16 cellular contexts compared by ENCODE assay signal in the genomic region with DNA sequence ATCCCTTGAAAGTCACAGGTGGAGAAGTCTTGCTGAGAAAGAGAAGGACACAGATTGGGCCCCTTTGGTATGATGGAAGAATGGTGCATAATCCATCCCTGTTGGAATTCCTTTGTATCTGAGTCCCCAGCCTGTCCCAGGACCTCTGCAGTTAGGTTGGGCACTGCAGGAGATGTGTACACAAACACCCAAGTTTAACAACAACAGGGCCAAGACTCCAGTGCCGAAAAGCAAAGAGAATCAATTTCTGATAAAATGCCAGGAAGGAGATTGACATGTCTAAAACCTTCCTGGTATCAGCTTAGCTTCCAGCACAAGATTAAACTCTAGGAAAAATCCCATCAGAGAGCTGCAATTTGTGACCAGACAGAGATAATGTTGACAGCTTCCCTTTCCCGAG. TPM values are rescaled to one million over a fixed set of nuclear protein-coding genes. Genes with fewer than 3 reads are reported as not detected.
DNase-seq lines count a peak whose midpoint lies in the region; ATAC-seq, FAIRE-seq and TF ChIP-seq lines count a peak whose summit lies in the region.
"Had no signal": no experiment of that assay in that cellular context is flagged by ENCODE, and none has a peak within 500 bp of the region (broad histone marks: within the 10 kb centered on the region; RNA-seq: fewer than 3 reads in every experiment).

No MANE protein-coding gene starts in this region.

- no peak for ATAC-seq in HG03571 (IDR thresholded peaks at IDR 0.05; ENCODE audit: unreplicated experiment)
- ATAC-seq: A549, GM12878 had no signal

- no peak overlapping the region for H3K18ac ChIP-seq in mesenchymal stem cell (ENCODE audit: low read depth in 1 of 2, low read length in 2 of 2)

- no peak overlapping the region for H2BK120ac ChIP-seq in mesenchymal stem cell (ENCODE audit: low read depth, low read length)

- no peak overlapping the region for H3K9ac ChIP-seq in mesenchymal stem cell (ENCODE audit: low read length)

- no peak overlapping the region for H4K8ac ChIP-seq in mesenchymal stem cell (ENCODE audit: low read length)

- H3K4me1 ChIP-seq in mesodermal cell (ENCODE audit: control insufficient read depth, insufficient read depth, low read length, poor library complexity, severe bottlenecking) (peaks cover 21% of the 10 kb centered on the region), small intestine (ENCODE audit: control insufficient read depth in 2 of 2, insufficient read depth in 1 of 2, low read depth in 1 of 2, low read length in 1 of 2) (no peaks in the 10 kb centered on the region), mesenchymal stem cell (ENCODE audit: control insufficient read depth, insufficient read depth, low read depth, low read length) (peaks cover 11% of the 10 kb centered on the region)
- H3K4me1 ChIP-seq: BE2C had no signal

- no peak for FAIRE-seq in small intestine (lab: Jason Lieb, UNC)
- FAIRE-seq: A549, GM12878, GM18507 had no signal

- no peak overlapping the region for H2AFZ ChIP-seq in mesenchymal stem cell (ENCODE audit: low read depth, low read length)

- H3K23ac ChIP-seq in mesenchymal stem cell (ENCODE audit: low read length in 2 of 2): no peak overlapping the region

- H3K79me1 ChIP-seq in mesenchymal stem cell (replicated peaks; ENCODE audit: low read length, poor library complexity, severe bottlenecking): peaks cover 12% of the 10 kb centered on the region

- H4K91ac ChIP-seq in mesenchymal stem cell (ENCODE audit: low read length): no peak overlapping the region

- H3K4ac ChIP-seq in mesenchymal stem cell (ENCODE audit: low read depth in 1 of 2, low read length in 2 of 2): no peak overlapping the region

- no peak overlapping the region for H3K4me2 ChIP-seq in mesenchymal stem cell (ENCODE audit: low read length, poor library complexity, severe bottlenecking)
- H3K4me2 ChIP-seq: A549 had no signal

- H3K36me3 ChIP-seq in mesodermal cell (ENCODE audit: control insufficient read depth, insufficient read depth, low read length) (peaks cover 17% of the 10 kb centered on the region), small intestine (ENCODE audit: control insufficient read depth in 2 of 2, insufficient read depth in 2 of 2, low read length in 2 of 2) (peaks cover 0 to 8% of the 10 kb centered on the region in 2 donors), mesenchymal stem cell (ENCODE audit: control insufficient read depth in 1 of 2, insufficient read depth in 2 of 2, low read depth in 1 of 2, low read length in 2 of 2) (peaks cover 3 to 25% of the 10 kb centered on the region in 2 experiments)
- H3K36me3 ChIP-seq: BE2C had no signal

- no peak for TF ChIP-seq CTCF in LNCaP clone FGC (IDR thresholded peaks at IDR 0.05; ENCODE audit: control insufficient read depth, extremely low read depth, insufficient read depth)
- TF ChIP-seq CTCF in VCaP (conservative IDR thresholded peaks at IDR 0.05): no peak

- H3K27me3 ChIP-seq in small intestine (ENCODE audit: control insufficient read depth in 2 of 2, insufficient read depth in 2 of 2, low read length in 2 of 2): no peaks in the 10 kb centered on the region
- H3K27me3 ChIP-seq in mesenchymal stem cell (ENCODE audit: control insufficient read depth in 1 of 2, insufficient read depth in 1 of 2, low read length in 2 of 2): no peaks in the 10 kb centered on the region
- H3K27me3 ChIP-seq: BE2C had no signal

- DNase-seq in LNCaP clone FGC (ENCODE audit: low read depth): peak; percentile 50
- DNase-seq in small intestine: no peak
- DNase-seq in mesenchymal stem cell: no peak
- DNase-seq: BE2C; CD4-positive, alpha-beta memory T cell; DMS79; GOT3; HCEC 1CT; HFFc6; IMR-90 had no signal

- peak overlapping the region; percentile 67 for H3K27ac ChIP-seq in VCaP
- H3K27ac ChIP-seq in mesodermal cell (ENCODE audit: low read depth, low read length, severe bottlenecking): peak overlapping the region; percentile 45
- H3K27ac ChIP-seq in small intestine (ENCODE audit: low read depth in 1 of 2, low read length in 1 of 2): no peak overlapping the region
- H3K27ac ChIP-seq in mesenchymal stem cell (ENCODE audit: low read length, poor library complexity, severe bottlenecking): no peak overlapping the region
- H3K27ac ChIP-seq: A549 had no signal

- no peak overlapping the region for H2BK15ac ChIP-seq in mesenchymal stem cell (ENCODE audit: low read depth, poor library complexity, severe bottlenecking)

- H3K4me3 ChIP-seq in LNCaP clone FGC (ENCODE audit: low read depth, low read length): no peak overlapping the region
- no peak overlapping the region for H3K4me3 ChIP-seq in mesodermal cell (ENCODE audit: extremely low read depth, insufficient read depth, low read length, poor library complexity, severe bottlenecking)
- H3K4me3 ChIP-seq in small intestine (ENCODE audit: low read depth in 1 of 2, low read length in 2 of 2): no peak overlapping the region
- no peak overlapping the region for H3K4me3 ChIP-seq in mesenchymal stem cell (ENCODE audit: insufficient read depth in 1 of 2, low read depth in 1 of 2, low read length in 2 of 2)
- H3K4me3 ChIP-seq: A549, GM12878 had no signal

- H3K14ac ChIP-seq in mesenchymal stem cell (ENCODE audit: low read length in 2 of 2): no peak overlapping the region

- WGBS in mesodermal cell (ENCODE audit: insufficient coverage in 2 of 2), 2 experiments: 83 to 100% methylated on average over 1 of the region's 2 CpGs
- 67 to 70% (median 68%) methylated on average over 2 of the region's 2 CpGs for WGBS in small intestine, 3 donors
- WGBS in mesenchymal stem cell: 25% methylated on average over 2 of the region's 2 CpGs

- H3K9me3 ChIP-seq in mesodermal cell (ENCODE audit: control insufficient read depth, low read length): no peaks in the 10 kb centered on the region
- no peaks in the 10 kb centered on the region for H3K9me3 ChIP-seq in small intestine (ENCODE audit: control insufficient read depth, low read depth)
- H3K9me3 ChIP-seq in mesenchymal stem cell (ENCODE audit: control insufficient read depth, low read length): peaks cover 6% of the 10 kb centered on the region
- H3K9me3 ChIP-seq: A549, BE2C had no signal

- no peak overlapping the region for H2AK5ac ChIP-seq in mesenchymal stem cell (ENCODE audit: low read length, severe bottlenecking)

- no peak overlapping the region for H2BK5ac ChIP-seq in mesenchymal stem cell (ENCODE audit: low read depth, low read length, poor library complexity, severe bottlenecking)

- H2BK12ac ChIP-seq in mesenchymal stem cell (ENCODE audit: low read length in 2 of 2): no peak overlapping the region

RNA-seq across cellular contexts. Expression of a gene that starts 32.9 kb away (rescaled TPM):
- polyA plus RNA-seq in mesodermal cell (2013, experiment 1 of 2): 10.7 TPM
- 12.4 TPM for polyA plus RNA-seq in mesodermal cell (2013, experiment 2 of 2)
- 10 to 100 TPM in 2 of 3 donors, 1 to 10 TPM in 1; 1.9 to 10.7 (median 10.2) TPM for polyA plus RNA-seq in small intestine
- 9.5 TPM for polyA plus RNA-seq in mesenchymal stem cell (2013, experiment 1 of 2)
- 8.8 TPM for polyA plus RNA-seq in mesenchymal stem cell (2013, experiment 2 of 2)

RNA-seq across cellular contexts. Expression of a gene that starts 33.2 kb away (rescaled TPM):
- 70.9 TPM for polyA plus RNA-seq in mesodermal cell (2013, experiment 1 of 2)
- polyA plus RNA-seq in mesodermal cell (2013, experiment 2 of 2): 59.4 TPM
- 10 to 100 TPM; 30.4 to 47.0 (median 35.9) TPM for polyA plus RNA-seq in small intestine
- 31.7 TPM for polyA plus RNA-seq in mesenchymal stem cell (2013, experiment 1 of 2)
- 29.8 TPM for polyA plus RNA-seq in mesenchymal stem cell (2013, experiment 2 of 2)

Comparison
In these comparisons a context has a peak if more than half of its experiments do, and no peak if none do; other contexts are left out.
1. H3K27ac ChIP-seq: peak in VCaP (single experiment) and mesodermal cell (single experiment); none in small intestine (0 of 2) and mesenchymal stem cell (single experiment).